In genomic region chr15:74725241-74725774, GRCh38 we compare ENCODE assay signal across 8 cellular contexts. TPM values are rescaled to one million over a fixed set of nuclear protein-coding genes. Genes with fewer than 3 reads are reported as not detected.
A peak's percentile ranks its signal among the peaks of the same experiment; 100 is the strongest.
DNase-seq lines count a peak whose midpoint lies in the region; TF ChIP-seq lines count a peak whose summit lies in the region.

Gene CYP1A1 (minus strand): TSS chr15:74725528. CDS start chr15:74723097, 2,431 bp downstream.

- peaks cover 59% of the 10 kb centered on the region for H3K27me3 Mint-ChIP-seq in dendritic cell treated with granulocyte-macrophage colony-stimulating factor and Interleukin-4, amounts not matched to agents 40 ng/mL and 50 ng/mL, for 4 days

- H3K9me3 Mint-ChIP-seq in dendritic cell treated with granulocyte-macrophage colony-stimulating factor and Interleukin-4, amounts not matched to agents 40 ng/mL and 50 ng/mL, for 4 days, result no peaks in the 10 kb centered on the region

- H3K36me3 ChIP-seq in mesodermal cell (ENCODE audit: control insufficient read depth, insufficient read depth, low read length) (no peaks in the 10 kb centered on the region), stomach (no peaks in the 10 kb centered on the region)

- no peaks in the 10 kb centered on the region for H3K9me3 ChIP-seq in mesodermal cell (ENCODE audit: control insufficient read depth, low read length)
- no peaks in the 10 kb centered on the region for H3K9me3 ChIP-seq in stomach

- 15% methylated on average over 3 of the region's 10 CpGs; no CpG with 5 or more reads in 1 of the 2 experiments for WGBS in mesodermal cell (ENCODE audit: insufficient coverage in 2 of 2), 2 experiments
- 0 to 3% (median 2%) methylated on average over 5 to 10 of the region's 10 CpGs for WGBS in stomach, 5 donors

- H3K27ac Mint-ChIP-seq in dendritic cell treated with granulocyte-macrophage colony-stimulating factor and Interleukin-4, amounts not matched to agents 40 ng/mL and 50 ng/mL, for 4 days, result no peak within 1 kb of the TSS

- no peak for TF ChIP-seq CTCF in 22Rv1 (IDR thresholded peaks at IDR 0.05)
- TF ChIP-seq CTCF in VCaP (conservative IDR thresholded peaks at IDR 0.05), result no peak
- TF ChIP-seq CTCF in stomach (IDR thresholded peaks at IDR 0.05), result no peak

- TF ChIP-seq EP300 in stomach (IDR thresholded peaks at IDR 0.05), result no peak

- H3K4me1 ChIP-seq in mesodermal cell (ENCODE audit: control insufficient read depth, insufficient read depth, low read length, poor library complexity, severe bottlenecking) (peaks cover 13% of the 10 kb centered on the region), stomach (peaks cover 10 to 21% (median 18%) of the 10 kb centered on the region in 4 donors)

- H3K4me3 ChIP-seq in mesodermal cell (ENCODE audit: extremely low read depth, insufficient read depth, low read length, poor library complexity, severe bottlenecking) (peak within 1 kb of the TSS; percentile 50), stomach (peak within 1 kb of the TSS; percentile 59 to 74 (median 63))

- no peak for TF ChIP-seq POLR2A in stomach (IDR thresholded peaks at IDR 0.05)

- no peaks in the 10 kb centered on the region for H3K36me3 Mint-ChIP-seq in dendritic cell treated with granulocyte-macrophage colony-stimulating factor and Interleukin-4, amounts not matched to agents 40 ng/mL and 50 ng/mL, for 4 days (ENCODE audit: low read depth)

- H3K4me3 Mint-ChIP-seq in dendritic cell treated with granulocyte-macrophage colony-stimulating factor and Interleukin-4, amounts not matched to agents 40 ng/mL and 50 ng/mL, for 4 days, result peak within 1 kb of the TSS; percentile 63

- intact Hi-C loops in dendritic cell treated with granulocyte-macrophage colony-stimulating factor and Interleukin-4, amounts not matched to agents 40 ng/mL and 50 ng/mL, for 4 days (cut with micrococcal nuclease), result no loop called here
- intact Hi-C loops in stomach (cut with DNase I; ENCODE audit: low total_unique reads), result no loop called here

- H3K4me1 Mint-ChIP-seq in dendritic cell treated with granulocyte-macrophage colony-stimulating factor and Interleukin-4, amounts not matched to agents 40 ng/mL and 50 ng/mL, for 4 days (ENCODE audit: low read depth), result peaks cover 18% of the 10 kb centered on the region

- H3K27me3 ChIP-seq in stomach, result peaks cover 0 to 56% (median 9%) of the 10 kb centered on the region in 3 donors

- peak within 1 kb of the TSS; percentile 86 for H3K27ac ChIP-seq in 22Rv1
- peak within 1 kb of the TSS; percentile 70 for H3K27ac ChIP-seq in VCaP
- H3K27ac ChIP-seq in mesodermal cell (ENCODE audit: low read depth, low read length, severe bottlenecking), result peak within 1 kb of the TSS; percentile 36
- peak within 1 kb of the TSS in 4 of 5 donors; percentile 15 to 61 (median 25) for H3K27ac ChIP-seq in stomach

- peak; percentile 33 for DNase-seq in H4 (ENCODE audit: low spot score)
- DNase-seq in stomach, result peak; percentile 61
- DNase-seq in inferior parietal cortex (ENCODE audit: extremely low spot score), result no peak
- no peak for DNase-seq in ureter (ENCODE audit: low spot score)

RNA-seq across cellular contexts. Expression of gene CYP1A1, which starts in this region (rescaled TPM):
- total RNA-seq in H4 (2014; rRNA removed; shearing (Covaris generic)), result 0.33 and 2.3 TPM in 2 replicates
- polyA plus RNA-seq in mesodermal cell (2013, experiment 1 of 2), result 1.00 TPM
- 0.91 TPM for polyA plus RNA-seq in mesodermal cell (2013, experiment 2 of 2)
- total RNA-seq in stomach (under 1 TPM in 3 of 5 donors, not detected in 2; 0.37 to 0.58 (median 0.43) TPM), ureter (not detected)
- polyA plus RNA-seq in stomach, result under 1 TPM in 1 of 3 donors, not detected in 2; 0.20 TPM

Comparison
In these comparisons a context has a peak if more than half of its experiments do, and no peak if none do; other contexts are left out.
1. Peak in DNase-seq, H3K4me3 ChIP-seq and H3K27ac ChIP-seq in stomach; RNA of the gene not detected or under 1 TPM.
2. H3K27ac ChIP-seq: peak in every context shown above with its lines; median percentile 86 in 22Rv1; 70 in VCaP; 36 in mesodermal cell; 25 in stomach.